ENCODE assay signal across 8 cellular contexts in genomic region chr9:98074119-98074990, GRCh38. TPM values are rescaled to one million over a fixed set of nuclear protein-coding genes. Genes with fewer than 3 reads are reported as not detected.
A peak's percentile ranks its signal among the peaks of the same experiment; 100 is the strongest.
DNase-seq lines count a peak whose midpoint lies in the region; ATAC-seq, FAIRE-seq and TF ChIP-seq lines count a peak whose summit lies in the region.

No MANE protein-coding gene starts in this region.

- H3K4me3 ChIP-seq in A549 (no peak overlapping the region), mesenchymal stem cell (ENCODE audit: insufficient read depth in 1 of 2, low read depth in 1 of 2, low read length in 2 of 2) (peak overlapping the region in 1 of 2 experiments; percentile 25)

- 14% methylated on average over 13 of the region's 13 CpGs for WGBS in A549 (ENCODE audit: missing lambda C conversion rate)
- 23% methylated on average over 13 of the region's 13 CpGs for WGBS in mesenchymal stem cell

- no peak for TF ChIP-seq EP300 in A549 (IDR thresholded peaks at IDR 0.05)

- peak; percentile 55 to 65 for DNase-seq in A549 (ENCODE audit: low read depth in 1 of 2, low spot score in 1 of 2)
- DNase-seq in GM12891 (ENCODE audit: insufficient read length, low spot score) = peak; percentile 60
- peak; percentile 40 for DNase-seq in NCI-H2196 treated with DMSO at 0.1 percent for 48 hours (lab: John Stamatoyannopoulos, UW; ENCODE audit: unreplicated experiment)
- DNase-seq in activated CD4-positive, alpha-beta memory T cell treated with anti-CD3 and anti-CD28 coated beads, Interleukin-2, amount 10 ng/mL, durations not matched to agents 7 days and 5 days = peak; percentile 73
- DNase-seq in effector CD8-positive, alpha-beta T cell (lab: John Stamatoyannopoulos, UW) = peak; percentile 56
- DNase-seq in mesenchymal stem cell = peak; percentile 63
- DNase-seq in stimulated activated CD8-positive, alpha-beta memory T cell treated with anti-CD3 and anti-CD28 coated beads, Interleukin-4, amount 100 ng/mL, for 24 hours (ENCODE audit: low read depth) = peak; percentile 42

- H3K27me3 ChIP-seq in mesenchymal stem cell (ENCODE audit: control insufficient read depth in 1 of 2, insufficient read depth in 1 of 2, low read length in 2 of 2) = no peaks in the 10 kb centered on the region

- H2AFZ ChIP-seq in mesenchymal stem cell (ENCODE audit: low read depth, low read length) = no peak overlapping the region

- TF ChIP-seq POLR2A in A549 (IDR thresholded peaks at IDR 0.05; ENCODE audit: low read length) = no peak
- TF ChIP-seq POLR2A in GM12891 (IDR thresholded peaks at IDR 0.05; ENCODE audit: low read depth, low read length) = 0 out of 2 replicates have a peak, but pooled peaks have one; percentile 30

- H3K4me3 Mint-ChIP-seq in activated CD4-positive, alpha-beta memory T cell treated with anti-CD3 and anti-CD28 coated beads, Interleukin-2, amount 10 ng/mL, durations not matched to agents 7 days and 5 days = no peak overlapping the region

- peaks cover 47% of the 10 kb centered on the region for H3K4me1 Mint-ChIP-seq in activated CD4-positive, alpha-beta memory T cell treated with anti-CD3 and anti-CD28 coated beads, Interleukin-2, amount 10 ng/mL, durations not matched to agents 7 days and 5 days

- H3K18ac ChIP-seq in mesenchymal stem cell (ENCODE audit: low read depth in 1 of 2, low read length in 2 of 2) = peak overlapping the region in 1 of 2 experiments; percentile 80

- H3K9me3 ChIP-seq in A549 (no peaks in the 10 kb centered on the region), mesenchymal stem cell (ENCODE audit: control insufficient read depth, low read length) (no peaks in the 10 kb centered on the region)

- H3K27ac ChIP-seq in A549 (peak overlapping the region; percentile 54 to 70; a peak in 5 of 6 replicates), mesenchymal stem cell (ENCODE audit: low read length, poor library complexity, severe bottlenecking) (no peak overlapping the region)

- peak; percentile 82 to 86 for TF ChIP-seq RAD21 in A549 (conservative IDR thresholded peaks at IDR 0.05 in 1 of 2, IDR thresholded peaks at IDR 0.05 in 1 of 2)

- no peak overlapping the region for H2BK120ac ChIP-seq in mesenchymal stem cell (ENCODE audit: low read depth, low read length)

- H3K27ac Mint-ChIP-seq in activated CD4-positive, alpha-beta memory T cell treated with anti-CD3 and anti-CD28 coated beads, Interleukin-2, amount 10 ng/mL, durations not matched to agents 7 days and 5 days = peak overlapping the region; percentile 93

- H3K4me1 ChIP-seq in A549 (peaks cover 28% of the 10 kb centered on the region), mesenchymal stem cell (ENCODE audit: control insufficient read depth, insufficient read depth, low read depth, low read length) (peaks cover 9% of the 10 kb centered on the region)

- H3K14ac ChIP-seq in mesenchymal stem cell (ENCODE audit: low read length in 2 of 2) = peak overlapping the region in 1 of 2 experiments; percentile 6

- no peak overlapping the region for H3K23ac ChIP-seq in mesenchymal stem cell (ENCODE audit: low read length in 2 of 2)

- no peaks in the 10 kb centered on the region for H3K27me3 Mint-ChIP-seq in activated CD4-positive, alpha-beta memory T cell treated with anti-CD3 and anti-CD28 coated beads, Interleukin-2, amount 10 ng/mL, durations not matched to agents 7 days and 5 days

- H4K8ac ChIP-seq in mesenchymal stem cell (ENCODE audit: low read length) = peak overlapping the region; percentile 86

- peak overlapping the region; percentile 20 for H4K91ac ChIP-seq in mesenchymal stem cell (ENCODE audit: low read length)

- CTCF ChIA-PET in A549 (lab: Yijun Ruan, JAX) = interaction anchor here (0.6 to 4.3 kb wide), 44 partner anchors 8 to 1008 kb away, joined by 3 to 84 read pairs (median 4); partner anchors contain the start of genes CORO2A, NANS and TBC1D2
- CTCF ChIA-PET in activated CD4-positive, alpha-beta memory T cell treated with anti-CD3 and anti-CD28 coated beads, Interleukin-2, amount 10 ng/mL, durations not matched to agents 7 days and 5 days (lab: Charles Lee) = interaction anchor here (0.6 to 2.9 kb wide), 21 partner anchors 7 to 189 kb away, joined by 3 to 34 read pairs (median 3); partner anchors contain the start of genes TBC1D2 and TRIM14

- H2AK5ac ChIP-seq in mesenchymal stem cell (ENCODE audit: low read length, severe bottlenecking) = no peak overlapping the region

- no peak overlapping the region for H3K4ac ChIP-seq in mesenchymal stem cell (ENCODE audit: low read depth in 1 of 2, low read length in 2 of 2)

- peak; percentile 72 to 81 for ATAC-seq in A549
- ATAC-seq in GM19395 (IDR thresholded peaks at IDR 0.05; ENCODE audit: unreplicated experiment) = no peak

- H3K9ac ChIP-seq in mesenchymal stem cell (ENCODE audit: low read length) = peak overlapping the region; percentile 67

- no peak overlapping the region for H2BK15ac ChIP-seq in mesenchymal stem cell (ENCODE audit: low read depth, poor library complexity, severe bottlenecking)

- peaks cover 24 to 31% of the 10 kb centered on the region in 2 experiments for H3K36me3 ChIP-seq in mesenchymal stem cell (ENCODE audit: control insufficient read depth in 1 of 2, insufficient read depth in 2 of 2, low read depth in 1 of 2, low read length in 2 of 2)

- no peaks in the 10 kb centered on the region for H3K9me3 Mint-ChIP-seq in activated CD4-positive, alpha-beta memory T cell treated with anti-CD3 and anti-CD28 coated beads, Interleukin-2, amount 10 ng/mL, durations not matched to agents 7 days and 5 days

- H2BK5ac ChIP-seq in mesenchymal stem cell (ENCODE audit: low read depth, low read length, poor library complexity, severe bottlenecking) = no peak overlapping the region

- peaks cover 20% of the 10 kb centered on the region for H3K79me1 ChIP-seq in mesenchymal stem cell (replicated peaks; ENCODE audit: low read length, poor library complexity, severe bottlenecking)

- H2BK12ac ChIP-seq in mesenchymal stem cell (ENCODE audit: low read length in 2 of 2) = no peak overlapping the region

- peaks cover 28% of the 10 kb centered on the region for H3K36me3 Mint-ChIP-seq in activated CD4-positive, alpha-beta memory T cell treated with anti-CD3 and anti-CD28 coated beads, Interleukin-2, amount 10 ng/mL, durations not matched to agents 7 days and 5 days (ENCODE audit: low read depth)

- POLR2A ChIA-PET in A549 (lab: Yijun Ruan, JAX) = interaction anchor here (0.9 kb wide), 1 partner anchor 181 kb away, joined by 3 read pairs; the partner anchor contains the start of gene TBC1D2
- POLR2A ChIA-PET in activated CD4-positive, alpha-beta memory T cell treated with anti-CD3 and anti-CD28 coated beads, Interleukin-2, amount 10 ng/mL, durations not matched to agents 7 days and 5 days (lab: Charles Lee) = interaction anchor here (0.8 to 3.2 kb wide), 6 partner anchors 18 to 189 kb away, joined by 3 to 9 read pairs (median 4); partner anchors contain the start of genes NANS and TRIM14

- TF ChIP-seq CTCF in A549 (IDR thresholded peaks at IDR 0.05) = peak; percentile 91

- FAIRE-seq in A549 (lab: Jason Lieb, UNC) (no peak), GM12891 (lab: Jason Lieb, UNC) (peak; percentile 66)

- H3K4me2 ChIP-seq in A549 (peak overlapping the region; percentile 38), mesenchymal stem cell (ENCODE audit: low read length, poor library complexity, severe bottlenecking) (no peak overlapping the region)

TF ChIP-seq in A549, 52 proteins besides CTCF, POLR2A, EP300 and RAD21:
- TF ChIP-seq SMC3 (IDR thresholded peaks at IDR 0.05) (peak; percentile 73), CBX2 (IDR thresholded peaks at IDR 0.05; ENCODE audit: borderline replicate concordance, low read depth) (no peak)

TF ChIP-seq in GM12891, 5 proteins besides CTCF, POLR2A, EP300 and RAD21:
- no peak for TF ChIP-seq PAX5 (IDR thresholded peaks at IDR 0.05; ENCODE audit: insufficient read depth, low read length, severe bottlenecking)
- TF ChIP-seq SPI1 (IDR thresholded peaks at IDR 0.05; ENCODE audit: low read depth, low read length) = no peak
- TF ChIP-seq POLR2AphosphoS5 (IDR thresholded peaks at IDR 0.05; ENCODE audit: low read depth, low read length) = no peak
- TF ChIP-seq POU2F2 (IDR thresholded peaks at IDR 0.05; ENCODE audit: low read depth, low read length) = no peak
- TF ChIP-seq TAF1 (IDR thresholded peaks at IDR 0.05; ENCODE audit: low read depth, low read length) = no peak

RNA-seq across cellular contexts. Expression of gene NANS, which starts 17.8 kb away (rescaled TPM):
- polyA plus RNA-seq in A549 (2011; rRNA removed) = 66.6 and 70.2 TPM in 2 replicates
- 61.8 and 67.8 TPM in 2 replicates for polyA plus RNA-seq in A549 (2012; cell fraction: cytosol; rRNA removed)
- polyA plus RNA-seq in A549 (2012; cell fraction: nucleus; rRNA removed) = 43.6 and 58.5 TPM in 2 replicates
- polyA plus RNA-seq in A549 (2017; fragmentation: RNase III; extraction: RNeasy Plus Mini Kit Qiagen cat#74134 plus additional on column Dnase treatment) = 53.3 to 58.2 TPM (median 56.8 TPM) in 3 replicates
- polyA minus RNA-seq in A549 (2011; rRNA and poly(A)+ RNA removed) = 43.5 and 51.4 TPM in 2 replicates
- polyA plus RNA-seq in GM12891 (2012; ENCODE audit: low read depth, missing spikeins) = 53.0 TPM
- total RNA-seq in activated CD4-positive, alpha-beta memory T cell treated with anti-CD3 and anti-CD28 coated beads, Interleukin-2, amount 10 ng/mL, durations not matched to agents 7 days and 5 days = 10 to 100 TPM; 46.1 to 47.3 TPM
- polyA plus RNA-seq in mesenchymal stem cell (2013, experiment 1 of 2) = 72.3 TPM
- 72.4 TPM for polyA plus RNA-seq in mesenchymal stem cell (2013, experiment 2 of 2)

RNA-seq across cellular contexts. Expression of gene TRIM14, which starts 44.7 kb away (rescaled TPM):
- polyA plus RNA-seq in A549 (2011; rRNA removed) (9.2 and 9.7 TPM in 2 replicates), A549 (2017; fragmentation: RNase III; extraction: RNeasy Plus Mini Kit Qiagen cat#74134 plus additional on column Dnase treatment) (8.8 to 10.1 TPM (median 9.1 TPM) in 3 replicates)
- polyA plus RNA-seq in A549 (2012; cell fraction: cytosol; rRNA removed) = 11.2 and 15.2 TPM in 2 replicates
- 10.8 and 16.6 TPM in 2 replicates for polyA plus RNA-seq in A549 (2012; cell fraction: nucleus; rRNA removed)
- 6.4 TPM in 2 replicates for polyA minus RNA-seq in A549 (2011; rRNA and poly(A)+ RNA removed)
- 20.0 TPM for polyA plus RNA-seq in GM12891 (2012; ENCODE audit: low read depth, missing spikeins)
- total RNA-seq in activated CD4-positive, alpha-beta memory T cell treated with anti-CD3 and anti-CD28 coated beads, Interleukin-2, amount 10 ng/mL, durations not matched to agents 7 days and 5 days = 100 to 1,000 TPM in 1 of 2 experiments, 10 to 100 TPM in 1; 99.4 to 101 TPM
- 8.1 TPM for polyA plus RNA-seq in mesenchymal stem cell (2013, experiment 1 of 2)
- polyA plus RNA-seq in mesenchymal stem cell (2013, experiment 2 of 2) = 8.1 TPM
